ENCODE assay signal across 13 cellular contexts in the genomic region with DNA sequence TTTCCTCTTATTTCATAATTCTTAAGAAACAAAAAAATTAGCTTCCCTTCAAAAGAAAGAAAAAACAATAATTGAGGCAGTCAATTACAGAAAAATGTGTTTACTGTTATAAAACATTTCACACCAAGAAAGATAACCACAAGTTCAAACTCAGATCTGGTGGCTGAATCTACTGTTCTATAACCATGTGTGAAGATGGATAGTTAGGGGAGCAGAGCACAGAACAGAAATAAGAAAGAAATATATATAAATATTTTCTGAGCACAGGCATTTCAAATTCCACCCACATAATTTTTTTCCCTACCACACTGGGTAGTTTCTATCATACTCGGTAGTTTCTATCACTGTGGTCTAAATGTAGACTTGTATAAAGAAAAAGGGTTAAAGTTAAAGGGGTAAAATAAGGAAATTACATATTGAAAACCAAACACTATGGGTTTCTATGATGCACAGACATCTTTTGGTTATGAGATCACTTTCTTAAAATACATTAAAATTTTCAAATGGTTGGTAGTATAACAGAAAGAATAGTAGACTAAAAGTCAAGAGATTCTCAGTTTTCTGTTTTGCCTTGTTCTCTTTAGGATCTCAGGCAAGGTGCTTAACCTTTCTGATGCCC. TPM values are rescaled to one million over a fixed set of nuclear protein-coding genes. Genes with fewer than 3 reads are reported as not detected.
DNase-seq lines count a peak whose midpoint lies in the region; ATAC-seq and TF ChIP-seq lines count a peak whose summit lies in the region.
"Had no signal": no experiment of that assay in that cellular context is flagged by ENCODE, and none has a peak within 500 bp of the region (broad histone marks: within the 10 kb centered on the region; RNA-seq: fewer than 3 reads in every experiment).

No MANE protein-coding gene starts in this region.

- no peak overlapping the region for H2BK20ac ChIP-seq in H9 (ENCODE audit: low read depth, low read length, poor library complexity, severe bottlenecking)

- no peak overlapping the region for H3K18ac ChIP-seq in H9 (ENCODE audit: insufficient read length, low read depth, low read length)

- H3K9me2 ChIP-seq in SK-N-SH, result no peaks in the 10 kb centered on the region

- CTCF ChIA-PET in SK-N-SH (lab: Yijun Ruan, JAX), result interaction anchor here (1.0 to 2.4 kb wide), 4 partner anchors 11 to 116 kb away, joined by 4 to 13 read pairs (median 5); no protein-coding TSS in a partner anchor

- no peak overlapping the region for H3T11ph ChIP-seq in H9 (ENCODE audit: low read length)

- H2BK15ac ChIP-seq in H9 (ENCODE audit: low read depth, low read length), result no peak overlapping the region

- no peak overlapping the region for H3K27ac Mint-ChIP-seq in H9

- no peaks in the 10 kb centered on the region for H3K23me2 ChIP-seq in H9 (ENCODE audit: insufficient read length, low read depth, low read length, poor library complexity, severe bottlenecking)

- no peak for TF ChIP-seq EP300 in SK-N-SH (IDR thresholded peaks at IDR 0.05; ENCODE audit: borderline replicate concordance in 1 of 2, low read depth in 1 of 2, low read length in 1 of 2)

- H2BK12ac ChIP-seq in H9 (ENCODE audit: insufficient read length, low read depth, low read length), result no peak overlapping the region

- intact Hi-C loops in gastrocnemius medialis (cut with DNase I; ENCODE audit: low total_unique reads), result no loop called here

- in situ Hi-C loops in gastrocnemius medialis (cut with MboI; ENCODE audit: low sequenced_read_pairs in 4 of 4), result no loop called here

- no peak for ATAC-seq in SK-N-SH treated with all-trans-retinoic acid at 6 μM for 48 hours
- peak; percentile 42 for ATAC-seq in GM21619 (IDR thresholded peaks at IDR 0.05; ENCODE audit: unreplicated experiment)
- no peak for ATAC-seq in gastrocnemius medialis

- no peak overlapping the region for H4K5ac ChIP-seq in H9 (ENCODE audit: insufficient read length, low read depth, low read length)

- TF ChIP-seq POLR2A in gastrocnemius medialis (IDR thresholded peaks at IDR 0.05), result no peak

- no peak overlapping the region for H3K23ac ChIP-seq in H9 (ENCODE audit: insufficient read length, low read depth, low read length)

- H3K27me3 ChIP-seq in SK-N-SH (ENCODE audit: insufficient read depth), result no peaks in the 10 kb centered on the region
- no peaks in the 10 kb centered on the region for H3K27me3 ChIP-seq in KMS-11 (ENCODE audit: insufficient read depth, low read depth)
- H3K27me3 ChIP-seq in osteoblast (ENCODE audit: insufficient read depth, low read length), result no peaks in the 10 kb centered on the region
- H3K27me3 ChIP-seq in gastrocnemius medialis, result no peaks in the 10 kb centered on the region
- no peaks in the 10 kb centered on the region for H3K27me3 ChIP-seq in H9 (ENCODE audit: insufficient read depth, low read length)

- H3K4me1 ChIP-seq in SK-N-SH (ENCODE audit: control insufficient read depth in 1 of 2, insufficient read depth in 2 of 2, low read depth in 1 of 2, low read length in 1 of 2) (no peaks in the 10 kb centered on the region; a peak in 1 of 4 replicates), KMS-11 (ENCODE audit: low read depth, poor library complexity, severe bottlenecking) (peaks cover 12% of the 10 kb centered on the region), osteoblast (ENCODE audit: insufficient read depth, low read length) (peaks cover 27% of the 10 kb centered on the region), gastrocnemius medialis (peaks cover 0 to 6% of the 10 kb centered on the region in 2 donors), H9 (ENCODE audit: insufficient read depth, low read length) (no peaks in the 10 kb centered on the region; the same call in 1 of the 2 replicates)

- TF ChIP-seq RAD21 in SK-N-SH (IDR thresholded peaks at IDR 0.05; ENCODE audit: low read length), result no peak

- no peak overlapping the region for H3K4me3 ChIP-seq in SK-N-SH (ENCODE audit: low read depth in 2 of 2, low read length in 1 of 2)
- H3K4me3 ChIP-seq in KMS-11 (IDR thresholded peaks at IDR 0.05; ENCODE audit: insufficient read depth, low read depth, low read length), result no peak overlapping the region
- no peak overlapping the region for H3K4me3 ChIP-seq in osteoblast (ENCODE audit: insufficient read depth, low read length)
- H3K4me3 ChIP-seq in gastrocnemius medialis, result no peak overlapping the region
- H3K4me3 ChIP-seq: left ventricle myocardium inferior had no signal

- H3K56ac ChIP-seq in H9 (ENCODE audit: insufficient read length, low read depth, low read length), result no peak overlapping the region

- DNase-seq in SK-N-SH (no peak), osteoblast (ENCODE audit: insufficient read length, low spot score, missing footprints) (no peak), RKO (ENCODE audit: low spot score) (no peak), gastrocnemius medialis (no peak), H9 (no peak)
- DNase-seq: 8988T; left ventricle myocardium inferior; NCI-H1092; NCI-H524 treated with DMSO at 0.1 percent for 48 hours; stimulated activated naive CD4-positive, alpha-beta T cell treated with Interleukin-2 at 50 U/mL for 16 hours had no signal

- POLR2A ChIA-PET in SK-N-SH (lab: Yijun Ruan, JAX), result no interaction called here

- no peaks in the 10 kb centered on the region for H3K4me1 Mint-ChIP-seq in H9

- H2AK5ac ChIP-seq in H9 (ENCODE audit: insufficient read length, low read length), result no peak overlapping the region

- H3K9ac ChIP-seq in SK-N-SH (no peak overlapping the region; the same call in 1 of the 2 replicates), KMS-11 (no peak overlapping the region), H9 (ENCODE audit: extremely low read depth, insufficient read length, low read length) (no peak overlapping the region)

- H3K36me3 ChIP-seq in SK-N-SH (replicated peaks in 1 of 2; ENCODE audit: control insufficient read depth in 1 of 2, insufficient read depth in 2 of 2, low read length in 1 of 2) (no peaks in the 10 kb centered on the region), KMS-11 (ENCODE audit: insufficient read depth) (no peaks in the 10 kb centered on the region), osteoblast (ENCODE audit: insufficient read depth, low read length) (no peaks in the 10 kb centered on the region), gastrocnemius medialis (no peaks in the 10 kb centered on the region)
- H3K36me3 ChIP-seq: left ventricle myocardium inferior had no signal

- H4K91ac ChIP-seq in H9 (ENCODE audit: insufficient read length, low read depth, low read length), result no peak overlapping the region

- no peaks in the 10 kb centered on the region for H3K9me3 ChIP-seq in SK-N-SH
- no peaks in the 10 kb centered on the region for H3K9me3 ChIP-seq in osteoblast (ENCODE audit: low read depth, low read length)
- no peaks in the 10 kb centered on the region for H3K9me3 ChIP-seq in gastrocnemius medialis
- H3K9me3 ChIP-seq in H9 (ENCODE audit: control insufficient read depth, low read depth, low read length), result no peaks in the 10 kb centered on the region
- H3K9me3 ChIP-seq: left ventricle myocardium inferior had no signal

- no peak overlapping the region for H3K4me3 Mint-ChIP-seq in H9

- H3K79me2 ChIP-seq in SK-N-SH (ENCODE audit: insufficient read depth) (peaks cover 63% of the 10 kb centered on the region), KMS-11 (ENCODE audit: insufficient read depth, low read depth) (no peaks in the 10 kb centered on the region), osteoblast (ENCODE audit: insufficient read depth, low read length) (peaks cover 86% of the 10 kb centered on the region), H9 (ENCODE audit: insufficient read depth, low read length) (no peaks in the 10 kb centered on the region)

- peaks cover 11% of the 10 kb centered on the region for H3F3A ChIP-seq in SK-N-SH (replicated peaks; ENCODE audit: insufficient read depth)

- H3K9me3 Mint-ChIP-seq in H9, result no peaks in the 10 kb centered on the region

- H4K8ac ChIP-seq in H9 (replicated peaks; ENCODE audit: insufficient read length, low read depth, low read length), result no peak overlapping the region

- H3K27me3 Mint-ChIP-seq in H9 (ENCODE audit: low read depth), result no peaks in the 10 kb centered on the region; the same call in none of the 2 replicates

- no peak overlapping the region for H2BK5ac ChIP-seq in H9 (ENCODE audit: insufficient read length, low read length)

- H3K36me3 Mint-ChIP-seq in H9 (ENCODE audit: insufficient read depth in 1 of 3, low read depth in 3 of 3), result no peaks in the 10 kb centered on the region

- H2BK120ac ChIP-seq in H9 (ENCODE audit: low read depth, low read length, poor library complexity, severe bottlenecking), result no peak overlapping the region

- 95% methylated on average over 1 of the region's 1 CpG for WGBS in SK-N-SH (ENCODE audit: low lambda C conversion rate)
- WGBS in H9 (ENCODE audit: extremely low coverage, insufficient read length, low lambda C conversion rate), result no CpG with 5 or more reads among the region's 1 CpG

- H3K4me2 ChIP-seq in SK-N-SH, result peak overlapping the region; percentile 8; the same call in 1 of the 2 replicates
- peak overlapping the region; percentile 14; the same call in 1 of the 2 replicates for H3K4me2 ChIP-seq in KMS-11
- H3K4me2 ChIP-seq in osteoblast (ENCODE audit: insufficient read depth, low read length), result peak overlapping the region; percentile 15
- H3K4me2 ChIP-seq in H9 (ENCODE audit: insufficient read depth, insufficient read length, low read length), result no peak overlapping the region

- H3K79me1 ChIP-seq in H9 (ENCODE audit: insufficient read depth, low read depth, low read length, poor library complexity, severe bottlenecking), result no peaks in the 10 kb centered on the region

- H2AFZ ChIP-seq in SK-N-SH (ENCODE audit: low read depth), result no peak overlapping the region
- no peak overlapping the region for H2AFZ ChIP-seq in KMS-11 (ENCODE audit: low read depth)
- H2AFZ ChIP-seq in osteoblast (ENCODE audit: low read length), result no peak overlapping the region
- H2AFZ ChIP-seq in H9 (ENCODE audit: low read length), result no peak overlapping the region

- no peak overlapping the region for H3K14ac ChIP-seq in H9 (ENCODE audit: insufficient read depth, low read length)

- H3K27ac ChIP-seq in SK-N-SH (ENCODE audit: low read depth in 2 of 2, low read length in 1 of 2) (peak overlapping the region in 1 of 2 experiments; percentile 59; a peak in 2 of 4 replicates), KMS-11 (no peak overlapping the region), osteoblast (ENCODE audit: low read depth, low read length) (no peak overlapping the region), gastrocnemius medialis (no peak overlapping the region), H9 (ENCODE audit: insufficient read length, low read depth, low read length) (no peak overlapping the region)
- H3K27ac ChIP-seq: left ventricle myocardium inferior had no signal

- TF ChIP-seq CTCF in SK-N-SH (IDR thresholded peaks at IDR 0.05), result no peak
- TF ChIP-seq CTCF in KMS-11 (conservative IDR thresholded peaks at IDR 0.05; ENCODE audit: low read depth, low read length), result no peak
- TF ChIP-seq CTCF in osteoblast (IDR thresholded peaks at IDR 0.05; ENCODE audit: extremely low read depth, low read depth, low read length), result no peak
- no peak for TF ChIP-seq CTCF in gastrocnemius medialis (IDR thresholded peaks at IDR 0.05 in 4 of 5, conservative IDR thresholded peaks at IDR 0.05 in 1 of 5)
- TF ChIP-seq CTCF in H9 (conservative IDR thresholded peaks at IDR 0.05), result no peak

- H3K4ac ChIP-seq in H9 (ENCODE audit: low read depth, low read length), result no peak overlapping the region

- H4K20me1 ChIP-seq in SK-N-SH (ENCODE audit: insufficient read depth), result no peaks in the 10 kb centered on the region
- H4K20me1 ChIP-seq in KMS-11 (ENCODE audit: insufficient read depth), result no peaks in the 10 kb centered on the region
- H4K20me1 ChIP-seq in osteoblast (ENCODE audit: insufficient read depth, low read length), result peaks cover 22% of the 10 kb centered on the region
- H4K20me1 ChIP-seq in H9 (ENCODE audit: control insufficient read depth, insufficient read depth, insufficient read length), result no peaks in the 10 kb centered on the region

RNA-seq across cellular contexts. Expression of a gene that starts 10.8 kb away (rescaled TPM):
- 3.9 and 4.6 TPM in 2 replicates for polyA plus RNA-seq in SK-N-SH (2012; rRNA removed)
- polyA plus RNA-seq in SK-N-SH (2012; cell fraction: cytosol; rRNA removed), result 3.3 and 4.3 TPM in 2 replicates
- polyA plus RNA-seq in SK-N-SH (2012; cell fraction: nucleus; rRNA removed), result 7.6 and 11.9 TPM in 2 replicates
- total RNA-seq in osteoblast, result 63.0 and 86.0 TPM in 2 replicates
- total RNA-seq in gastrocnemius medialis, result 10 to 100 TPM in 3 of 4 donors, 1 to 10 TPM in 1; 6.6 to 21.9 (median 10.7) TPM
- 0.13 and 0.57 TPM in 2 replicates for total RNA-seq in H9 (2021)
